Comparison of ENCODE assay signal across 13 cellular contexts in the genomic region with DNA sequence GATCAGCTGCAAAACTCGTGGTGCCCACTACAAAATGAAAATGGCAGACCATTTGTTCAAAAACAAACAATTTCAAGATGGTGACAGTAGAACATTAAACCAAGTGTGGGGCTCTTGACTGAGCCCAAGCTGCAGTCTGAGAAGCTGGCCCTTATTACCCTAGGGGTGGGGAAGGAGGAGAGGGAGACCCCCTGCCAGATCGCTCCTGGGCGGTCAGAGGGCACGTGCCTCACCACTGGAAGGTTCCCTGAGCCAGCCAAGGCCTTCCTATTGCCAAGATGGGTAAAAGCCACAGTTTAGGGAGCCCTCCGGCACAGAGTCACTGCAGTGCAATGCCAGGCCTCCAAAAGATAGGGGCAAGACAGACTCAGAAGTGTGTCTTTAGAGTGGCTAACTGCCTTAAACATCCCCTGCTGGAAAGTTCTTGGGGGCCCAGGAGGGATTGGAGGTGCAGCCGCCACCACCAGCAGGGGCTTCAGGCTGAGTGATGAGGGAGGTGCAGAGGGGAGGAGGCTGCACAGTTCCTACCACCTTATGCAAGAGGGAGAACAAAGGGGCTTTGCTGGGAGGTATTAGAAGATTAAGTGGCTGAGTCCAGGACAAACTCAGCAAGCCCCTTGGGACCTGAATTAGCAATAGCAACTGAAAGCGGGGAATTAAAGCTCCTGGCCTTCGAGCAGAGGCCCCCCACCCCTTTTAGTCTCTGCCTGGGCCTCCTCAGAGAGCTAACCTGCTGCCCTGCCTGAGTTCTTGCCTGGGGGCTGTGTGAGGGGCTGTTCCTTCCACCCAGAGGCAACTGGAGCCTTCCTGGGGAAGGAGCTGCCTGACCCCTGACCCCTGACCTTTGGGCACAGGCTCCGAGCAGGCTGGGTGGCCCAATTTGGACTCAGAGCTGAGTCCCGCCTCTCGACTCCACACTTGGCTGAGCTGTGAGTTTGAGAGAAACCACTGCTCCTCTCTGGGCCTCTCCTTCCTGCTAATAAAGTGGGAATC.
"Had no signal": no experiment of that assay in that cellular context is flagged by ENCODE, and none has a peak within 500 bp of the region (broad histone marks: within the 10 kb centered on the region; RNA-seq: fewer than 3 reads in every experiment).

No MANE protein-coding gene starts in this region.

- H3K27ac Mint-ChIP-seq: activated CD8-positive, alpha-beta T cell treated with anti-CD3 and anti-CD28 coated beads, Interleukin-2, amount 10 ng/mL, durations not matched to agents 7 days and 5 days; activated naive CD4-positive, alpha-beta T cell treated with anti-CD3 and anti-CD28 coated beads for 36 hours; memory B cell; stimulated activated naive CD8-positive, alpha-beta T cell treated with anti-CD3 and anti-CD28 coated beads, Interleukin-15, Interleukin-2, amounts not matched to agents 100 ng/mL and 50 ng/mL, for 24 hours had no signal

- H3K36me3 ChIP-seq: colonic mucosa, heart right ventricle, left lung, ovary had no signal

- H3K9me3 ChIP-seq: colonic mucosa, heart right ventricle, left lung, ovary, testis had no signal

- H3K27ac ChIP-seq: colonic mucosa, heart right ventricle, left lung, ovary, testis, VCaP had no signal

- H3K4me1 Mint-ChIP-seq: memory B cell had no signal

- ATAC-seq: activated CD8-positive, alpha-beta T cell treated with anti-CD3 and anti-CD28 coated beads, Interleukin-2, amount 10 ng/mL, durations not matched to agents 7 days and 5 days; left lung had no signal

- H3K27me3 ChIP-seq: colonic mucosa, ovary, testis had no signal

- H3K4me1 ChIP-seq: colonic mucosa, heart right ventricle, left lung had no signal

- H3K36me3 Mint-ChIP-seq: memory B cell had no signal

- H3K4me3 Mint-ChIP-seq: activated CD8-positive, alpha-beta T cell treated with anti-CD3 and anti-CD28 coated beads, Interleukin-2, amount 10 ng/mL, durations not matched to agents 7 days and 5 days; activated naive CD4-positive, alpha-beta T cell treated with anti-CD3 and anti-CD28 coated beads for 36 hours; memory B cell; stimulated activated naive CD8-positive, alpha-beta T cell treated with anti-CD3 and anti-CD28 coated beads, Interleukin-15, Interleukin-2, amounts not matched to agents 100 ng/mL and 50 ng/mL, for 24 hours had no signal

- H3K4me3 ChIP-seq: colonic mucosa, heart right ventricle, left lung, ovary, testis had no signal

- H3K9me3 Mint-ChIP-seq: activated naive CD4-positive, alpha-beta T cell treated with anti-CD3 and anti-CD28 coated beads for 36 hours; memory B cell; stimulated activated naive CD8-positive, alpha-beta T cell treated with anti-CD3 and anti-CD28 coated beads, Interleukin-15, Interleukin-2, amounts not matched to agents 100 ng/mL and 50 ng/mL, for 24 hours had no signal

- DNase-seq: activated CD4-positive, alpha-beta T cell treated with anti-CD3 and anti-CD28 coated beads for 48 hours; activated CD8-positive, alpha-beta T cell treated with anti-CD3 and anti-CD28 coated beads, Interleukin-2, amount 10 ng/mL, durations not matched to agents 7 days and 5 days; activated naive CD4-positive, alpha-beta T cell treated with anti-CD3 and anti-CD28 coated beads for 36 hours; colonic mucosa; effector CD8-positive, alpha-beta T cell; heart right ventricle; left lung; ovary; stimulated activated CD4-positive, alpha-beta T cell treated with anti-CD3 and anti-CD28 coated beads, Interleukin-4, amount 100 ng/mL, for 1 hour had no signal
